Comparison of ENCODE assay signal across 11 cellular contexts in the genomic region with DNA sequence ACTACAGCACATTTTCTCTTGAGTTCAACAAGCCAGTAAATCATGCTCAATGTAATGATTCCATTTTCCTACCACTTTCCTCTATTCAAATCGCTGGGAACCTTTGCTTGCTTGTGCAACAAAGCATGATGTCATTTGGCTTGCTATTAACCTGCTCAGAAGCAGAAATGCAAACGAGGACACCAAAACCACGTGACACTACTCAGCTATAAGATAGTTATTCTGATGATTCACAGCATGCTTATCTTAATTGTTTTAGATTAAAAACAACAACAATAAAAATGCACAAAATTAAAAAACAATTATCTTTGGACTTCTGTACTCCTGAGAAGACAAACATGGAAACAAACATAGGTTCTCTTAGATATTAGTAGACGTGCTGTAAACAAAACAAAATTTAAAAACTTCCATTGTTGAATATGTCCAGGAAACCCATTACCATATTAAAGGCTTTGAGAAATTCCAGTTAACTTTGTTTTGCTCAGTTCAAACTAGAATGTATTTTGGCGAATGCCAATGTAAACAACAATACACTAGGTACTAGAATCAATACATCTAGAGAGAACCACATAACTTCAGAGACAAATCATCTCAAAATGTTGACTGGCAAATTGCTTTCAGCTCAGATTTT.
DNase-seq lines count a peak whose midpoint lies in the region; ATAC-seq, FAIRE-seq and TF ChIP-seq lines count a peak whose summit lies in the region.
"Had no signal": no experiment of that assay in that cellular context is flagged by ENCODE, and none has a peak within 500 bp of the region (broad histone marks: within the 10 kb centered on the region; RNA-seq: fewer than 3 reads in every experiment).

No MANE protein-coding gene starts in this region.

- no peak overlapping the region for H2BK120ac ChIP-seq in IMR-90 (ENCODE audit: low read depth, low read length)

- no peak overlapping the region for H3K56ac ChIP-seq in IMR-90 (ENCODE audit: extremely low read depth, insufficient read depth, low read length)

- no peak overlapping the region for H3K4me3 Mint-ChIP-seq in astrocyte (ENCODE audit: unreplicated experiment)
- H3K4me3 Mint-ChIP-seq: IgD-negative memory B cell had no signal

- no peak overlapping the region for H3K9ac ChIP-seq in IMR-90 (ENCODE audit: low read depth, low read length)
- no peak overlapping the region for H3K9ac ChIP-seq in astrocyte (ENCODE audit: low read length)

- no peak overlapping the region for H2AK5ac ChIP-seq in IMR-90 (ENCODE audit: low read depth, low read length)

- no peak overlapping the region for H4K91ac ChIP-seq in IMR-90 (ENCODE audit: insufficient read depth, low read depth, low read length)

- H3K4me2 ChIP-seq in IMR-90 (ENCODE audit: low read depth, low read length) (no peak overlapping the region), astrocyte (ENCODE audit: low read length) (no peak overlapping the region)

- in situ Hi-C loops in IMR-90 (cut with MboI; ENCODE audit: low sequenced_read_pairs), result no loop called here

- TF ChIP-seq RAD21 in IMR-90 (IDR thresholded peaks at IDR 0.05; ENCODE audit: low read length), result no peak

- H3K4me1 ChIP-seq in IMR-90 (ENCODE audit: control insufficient read depth, insufficient read depth, low read length) (peaks cover 3% of the 10 kb centered on the region; the same call in 1 of the 2 replicates), astrocyte (ENCODE audit: insufficient read depth, low read length) (peaks cover 9% of the 10 kb centered on the region)

- no peaks in the 10 kb centered on the region for H4K20me1 ChIP-seq in IMR-90 (ENCODE audit: insufficient read depth, low read length)
- H4K20me1 ChIP-seq in astrocyte (ENCODE audit: insufficient read depth, low read length), result no peaks in the 10 kb centered on the region

- ATAC-seq in GM18909 (IDR thresholded peaks at IDR 0.05; ENCODE audit: poor library complexity, unreplicated experiment) (peak; percentile 45), IMR-90 (ENCODE audit: low read depth) (no peak), GM21515 (IDR thresholded peaks at IDR 0.05; ENCODE audit: unreplicated experiment) (no peak)
- ATAC-seq: activated naive CD4-positive, alpha-beta T cell treated with anti-CD3 and anti-CD28 coated beads, Interleukin-2, amount 50 U/mL, for 72 hours had no signal

- DNase-seq in IMR-90 (peak; percentile 66), astrocyte (ENCODE audit: low read depth) (peak; percentile 62), kidney glomerular epithelial cell (lab: John Stamatoyannopoulos, UW) (peak; percentile 26), anterior cingulate cortex (lab: John Stamatoyannopoulos, UW) (no peak), NCI-H1105 treated with DMSO at 0.1 percent for 48 hours (lab: John Stamatoyannopoulos, UW) (no peak)
- DNase-seq in effector CD8-positive, alpha-beta T cell (lab: John Stamatoyannopoulos, UW), result no peak
- DNase-seq: activated CD4-positive, alpha-beta T cell treated with anti-CD3 and anti-CD28 coated beads for 4 hours had no signal

- TF ChIP-seq CTCF in IMR-90 (conservative IDR thresholded peaks at IDR 0.05; ENCODE audit: low read depth, low read length), result no peak
- TF ChIP-seq CTCF in astrocyte (IDR thresholded peaks at IDR 0.05; ENCODE audit: insufficient read depth, low read depth, low read length), result no peak

- no peaks in the 10 kb centered on the region for H3K9me3 ChIP-seq in IMR-90 (ENCODE audit: control insufficient read depth, insufficient read depth, low read length)
- H3K9me3 ChIP-seq in astrocyte (ENCODE audit: insufficient read depth, low read depth, low read length), result no peaks in the 10 kb centered on the region

- H3K36me3 Mint-ChIP-seq in astrocyte (ENCODE audit: low read depth, unreplicated experiment), result no peaks in the 10 kb centered on the region
- H3K36me3 Mint-ChIP-seq: activated naive CD4-positive, alpha-beta T cell treated with anti-CD3 and anti-CD28 coated beads, Interleukin-2, amount 50 U/mL, for 72 hours; IgD-negative memory B cell had no signal

- no TSS peak for BruUV-seq in IMR-90 (replicated peaks; lab: Mats Ljungman, UMichigan)

- no peak overlapping the region for H2BK15ac ChIP-seq in IMR-90 (ENCODE audit: low read depth, low read length)

- no peaks in the 10 kb centered on the region for H3K79me1 ChIP-seq in IMR-90 (ENCODE audit: low read depth in 1 of 2, low read length in 2 of 2)

- H3K18ac ChIP-seq in IMR-90 (ENCODE audit: low read depth, low read length), result no peak overlapping the region

- no peak for FAIRE-seq in astrocyte (lab: Jason Lieb, UNC)

- H3K4me3 ChIP-seq in IMR-90 (ENCODE audit: insufficient read depth, low read depth, low read length) (no peak overlapping the region), astrocyte (ENCODE audit: insufficient read depth, low read depth, low read length) (no peak overlapping the region)

- H2AFZ ChIP-seq in IMR-90 (replicated peaks; ENCODE audit: low read length, poor library complexity) (no peak overlapping the region), astrocyte (ENCODE audit: low read depth, low read length) (no peak overlapping the region)

- H3K9me1 ChIP-seq in IMR-90 (ENCODE audit: insufficient read depth, low read length), result no peaks in the 10 kb centered on the region

- H3K27me3 Mint-ChIP-seq in astrocyte (ENCODE audit: low read depth, unreplicated experiment), result peaks cover 3% of the 10 kb centered on the region
- H3K27me3 Mint-ChIP-seq: IgD-negative memory B cell had no signal

- no peak overlapping the region for H2AK9ac ChIP-seq in IMR-90 (replicated peaks; ENCODE audit: low read depth, low read length, poor library complexity)

- H3K36me3 ChIP-seq in IMR-90 (ENCODE audit: control insufficient read depth, insufficient read depth, low read length) (no peaks in the 10 kb centered on the region), astrocyte (ENCODE audit: insufficient read depth, low read length) (no peaks in the 10 kb centered on the region)

- H3K79me2 ChIP-seq in astrocyte (ENCODE audit: insufficient read depth, low read length), result no peaks in the 10 kb centered on the region

- dilution Hi-C loops in IMR-90 (cut with HindIII; ENCODE audit: low sequenced_read_pairs, unreplicated experiment), result no loop called here

- WGBS in IMR-90 (ENCODE audit: extremely low coverage in 2 of 2, insufficient read length in 1 of 2), 2 experiments, result 80% methylated on average over 1 of the region's 5 CpGs; no CpG with 5 or more reads in 1 of the 2 experiments

- CTCF ChIA-PET in IMR-90 (lab: Yijun Ruan, JAX), result no interaction called here

- peaks cover 8% of the 10 kb centered on the region for H3K4me1 Mint-ChIP-seq in astrocyte (ENCODE audit: low read depth, unreplicated experiment)

- H4K5ac ChIP-seq in IMR-90 (ENCODE audit: low read depth, low read length), result no peak overlapping the region

- H2BK5ac ChIP-seq in IMR-90 (ENCODE audit: low read depth, low read length, poor library complexity, severe bottlenecking), result no peak overlapping the region

- no peak for TF ChIP-seq POLR2A in IMR-90 (IDR thresholded peaks at IDR 0.05; ENCODE audit: low read depth, low read length)

- intact Hi-C loops in IMR-90 (cut with micrococcal nuclease), result no loop called here

- no peak overlapping the region for H3K14ac ChIP-seq in IMR-90 (replicated peaks; ENCODE audit: low read depth, low read length)

- no peak overlapping the region for H2BK20ac ChIP-seq in IMR-90 (ENCODE audit: low read depth, low read length)

- no peak overlapping the region for H3K23ac ChIP-seq in IMR-90 (ENCODE audit: low read depth, low read length)

- H3K4ac ChIP-seq in IMR-90 (ENCODE audit: low read depth, low read length), result no peak overlapping the region

- H3K9me3 Mint-ChIP-seq in astrocyte (ENCODE audit: unreplicated experiment), result no peaks in the 10 kb centered on the region
- H3K9me3 Mint-ChIP-seq: activated naive CD4-positive, alpha-beta T cell treated with anti-CD3 and anti-CD28 coated beads, Interleukin-2, amount 50 U/mL, for 72 hours; IgD-negative memory B cell had no signal

- no peak overlapping the region for H4K8ac ChIP-seq in IMR-90 (ENCODE audit: low read depth in 2 of 2, low read length in 2 of 2)

- H3K27me3 ChIP-seq in IMR-90 (ENCODE audit: control insufficient read depth, insufficient read depth, low read length), result no peaks in the 10 kb centered on the region
- H3K27me3 ChIP-seq in astrocyte (ENCODE audit: insufficient read depth, low read length), result no peaks in the 10 kb centered on the region

- no peak overlapping the region for H3K27ac Mint-ChIP-seq in astrocyte (ENCODE audit: unreplicated experiment)
- H3K27ac Mint-ChIP-seq: activated naive CD4-positive, alpha-beta T cell treated with anti-CD3 and anti-CD28 coated beads, Interleukin-2, amount 50 U/mL, for 72 hours had no signal

- POLR2A ChIA-PET in IMR-90 (lab: Charles Lee; ENCODE audit: unreplicated experiment), result no interaction called here

- no peak overlapping the region for H3K27ac ChIP-seq in IMR-90 (ENCODE audit: insufficient read depth, low read length)
- H3K27ac ChIP-seq in astrocyte (ENCODE audit: low read depth, low read length), result no peak overlapping the region

TF ChIP-seq in IMR-90, 13 proteins besides CTCF, POLR2A, EP300 and RAD21:
- TF ChIP-seq FOS (IDR thresholded peaks at IDR 0.05; ENCODE audit: low read depth, low read length) (no peak), RFX5 (IDR thresholded peaks at IDR 0.05; ENCODE audit: low read depth, low read length) (no peak), CEBPB (IDR thresholded peaks at IDR 0.05; ENCODE audit: low read depth, low read length) (peak; percentile 67; the same call in 1 of the 2 replicates)

Comparison
In these comparisons a context has a peak if more than half of its experiments do, and no peak if none do; other contexts are left out.
1. DNase-seq: peak in IMR-90 (single experiment), astrocyte (single experiment) and kidney glomerular epithelial cell (single experiment); none in anterior cingulate cortex (0 of 58), NCI-H1105 treated with DMSO at 0.1 percent for 48 hours (single experiment) and effector CD8-positive, alpha-beta T cell (single experiment).